In the genomic region with DNA sequence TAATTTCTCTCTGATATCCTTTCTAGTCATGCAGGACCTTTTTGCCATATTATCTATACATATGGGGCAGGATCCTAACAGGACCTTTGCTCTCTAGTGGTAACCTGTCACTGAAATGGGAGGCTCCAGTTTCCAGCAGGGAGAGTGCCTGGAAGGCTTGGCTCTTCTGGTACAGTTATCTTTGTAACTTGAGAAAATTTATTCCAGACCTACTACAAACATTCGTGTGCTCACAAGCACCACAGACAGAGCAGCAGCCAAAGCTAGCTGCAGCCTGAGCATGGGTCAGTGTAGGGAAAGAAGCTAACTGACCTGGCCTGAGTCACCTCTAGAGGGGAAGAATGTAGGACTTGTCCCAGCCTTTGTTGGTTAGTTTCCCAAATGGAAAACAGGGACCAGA, we compare ENCODE assay signal across 17 cellular contexts.
DNase-seq lines count a peak whose midpoint lies in the region; ATAC-seq, FAIRE-seq and TF ChIP-seq lines count a peak whose summit lies in the region.
"Had no signal": no experiment of that assay in that cellular context is flagged by ENCODE, and none has a peak within 500 bp of the region (broad histone marks: within the 10 kb centered on the region; RNA-seq: fewer than 3 reads in every experiment).

No MANE protein-coding gene starts in this region.

- H3K79me2 ChIP-seq in K562 (ENCODE audit: control insufficient read depth, insufficient read depth, low read length) = peaks cover 35% of the 10 kb centered on the region

- POLR2A ChIA-PET in K562 (lab: Yijun Ruan, JAX) = interaction anchor here (1.3 to 2.0 kb wide), 4 partner anchors 9 to 14 kb away, joined by 4 to 10 read pairs (median 6); no protein-coding TSS in a partner anchor

- no peaks in the 10 kb centered on the region for H3K27me3 ChIP-seq in K562 (ENCODE audit: control insufficient read depth in 2 of 2, insufficient read depth in 2 of 2, low read length in 2 of 2)
- no peaks in the 10 kb centered on the region for H3K27me3 ChIP-seq in lower lobe of right lung (ENCODE audit: low read depth)
- H3K27me3 ChIP-seq in suprapubic skin = no peaks in the 10 kb centered on the region
- H3K27me3 ChIP-seq in testis = no peaks in the 10 kb centered on the region
- H3K27me3 ChIP-seq: BE2C, foreskin keratinocyte, ovary had no signal

- intact Hi-C loops in K562 (cut with micrococcal nuclease) (no loop called here), lower lobe of right lung (cut with DNase I) (no loop called here), testis (cut with DNase I; ENCODE audit: low total_unique reads) (no loop called here)

- H3K4me3 ChIP-seq in K562 = no peak overlapping the region
- no peak overlapping the region for H3K4me3 ChIP-seq in lower lobe of right lung
- H3K4me3 ChIP-seq in suprapubic skin = no peak overlapping the region
- no peak overlapping the region for H3K4me3 ChIP-seq in testis
- H3K4me3 ChIP-seq: ovary had no signal

- peaks cover 26 to 42% of the 10 kb centered on the region in 2 experiments for H3K4me1 ChIP-seq in K562 (replicated peaks in 1 of 2; ENCODE audit: control insufficient read depth in 2 of 2, insufficient read depth in 2 of 2, low read length in 2 of 2)
- peaks cover 54% of the 10 kb centered on the region for H3K4me1 ChIP-seq in lower lobe of right lung
- H3K4me1 ChIP-seq in suprapubic skin = peaks cover 63% of the 10 kb centered on the region
- H3K4me1 ChIP-seq in testis = peaks cover 9% of the 10 kb centered on the region

- no TSS peak for BruUV-seq in K562 (replicated peaks; lab: Mats Ljungman, UMichigan)

- TF ChIP-seq EP300 in K562 (IDR thresholded peaks at IDR 0.05; ENCODE audit: low read length) = no peak
- TF ChIP-seq EP300 in suprapubic skin (IDR thresholded peaks at IDR 0.05) = no peak

- DNase-seq in NCI-H2107 treated with DMSO at 0.1 percent for 48 hours (lab: John Stamatoyannopoulos, UW; ENCODE audit: unreplicated experiment) = peak; percentile 100
- no peak for DNase-seq in K562 (ENCODE audit: extremely low read depth in 1 of 4, low spot score in 3 of 4)
- no peak for DNase-seq in lower lobe of right lung
- no peak for DNase-seq in suprapubic skin (ENCODE audit: low spot score in 2 of 2)
- no peak for DNase-seq in testis
- DNase-seq in T-helper 9 cell = no peak
- DNase-seq in A172 (ENCODE audit: low spot score) = no peak
- DNase-seq: activated CD4-positive, alpha-beta T cell treated with anti-CD3 and anti-CD28 coated beads, Interleukin-2, amount 50 U/mL, for 4 hours; activated naive CD4-positive, alpha-beta T cell treated with anti-CD3 and anti-CD28 coated beads for 36 hours; BE2C; foreskin keratinocyte; NCI-H446 treated with DMSO at 0.1 percent for 48 hours; ovary; stimulated activated CD4-positive, alpha-beta T cell treated with anti-CD3 and anti-CD28 coated beads, Interleukin-4, amount 100 ng/mL, for 24 hours; substantia nigra had no signal

- no peaks in the 10 kb centered on the region for H3K9me1 ChIP-seq in K562 (ENCODE audit: control insufficient read depth, insufficient read depth, low read length)

- 0 out of 2 replicates have a peak, but pooled peaks cover 3% of the 10 kb centered on the region for H4K20me1 ChIP-seq in K562 (replicated peaks; ENCODE audit: control insufficient read depth, insufficient read depth, low read length)

- H3K9me3 ChIP-seq in K562 (replicated peaks; ENCODE audit: control insufficient read depth, insufficient read depth, low read depth, low read length) (no peaks in the 10 kb centered on the region), lower lobe of right lung (no peaks in the 10 kb centered on the region), suprapubic skin (no peaks in the 10 kb centered on the region), testis (no peaks in the 10 kb centered on the region)
- H3K9me3 ChIP-seq: BE2C, ovary had no signal

- no peak overlapping the region for H2AFZ ChIP-seq in K562 (ENCODE audit: low read depth, low read length)

- no peak for TF ChIP-seq POLR2A in K562 (conservative IDR thresholded peaks at IDR 0.05)
- TF ChIP-seq POLR2A in suprapubic skin (IDR thresholded peaks at IDR 0.05) = no peak
- TF ChIP-seq POLR2A in testis (IDR thresholded peaks at IDR 0.05) = no peak

- TF ChIP-seq RAD21 in K562 (CRISPR knock-in tag; conservative IDR thresholded peaks at IDR 0.05 in 1 of 2, IDR thresholded peaks at IDR 0.05 in 1 of 2) = no peak

- ATAC-seq in K562 (peak; percentile 27; the same call in 2 of the 3 replicates), lower lobe of right lung (peak in 1 of 2 donors; percentile 31), GM19455 (IDR thresholded peaks at IDR 0.05; ENCODE audit: unreplicated experiment) (no peak)
- ATAC-seq: foreskin keratinocyte had no signal

- no peak for TF ChIP-seq CTCF in K562 (IDR thresholded peaks at IDR 0.05 in 2 of 3, conservative IDR thresholded peaks at IDR 0.05 in 1 of 3; ENCODE audit: insufficient read depth in 2 of 3, low read depth in 1 of 3, low read length in 3 of 3)
- no peak for TF ChIP-seq CTCF in lower lobe of right lung (IDR thresholded peaks at IDR 0.05)
- TF ChIP-seq CTCF in suprapubic skin (IDR thresholded peaks at IDR 0.05) = no peak
- TF ChIP-seq CTCF in testis (IDR thresholded peaks at IDR 0.05) = no peak

- peak overlapping the region in 1 of 2 experiments; percentile 51; a peak in 1 of 4 replicates for H3K9ac ChIP-seq in K562 (ENCODE audit: insufficient read depth in 1 of 2, low read depth in 2 of 2, low read length in 2 of 2)

- no peak for FAIRE-seq in K562 (lab: Jason Lieb, UNC)
- FAIRE-seq: GM19239 had no signal

- H3K27ac ChIP-seq in K562 (ENCODE audit: extremely low read depth, low read depth, low read length) (no peak overlapping the region), lower lobe of right lung (peak overlapping the region; percentile 18), suprapubic skin (peak overlapping the region; percentile 18), testis (no peak overlapping the region)
- H3K27ac ChIP-seq: ovary had no signal

- WGBS in K562 (ENCODE audit: insufficient coverage, low coverage, missing lambda C conversion rate) = 18% methylated on average over 1 of the region's 1 CpG
- 31% methylated on average over 1 of the region's 1 CpG for WGBS in suprapubic skin
- 36 to 63% methylated on average over 1 of the region's 1 CpG for WGBS in testis, 2 donors

- in situ Hi-C loops in K562 (cut with MboI) = no loop called here

- CTCF ChIA-PET in K562 (lab: Yijun Ruan, JAX; ENCODE audit: low intra/inter-chr PET ratio) = no interaction called here

- H3K4me2 ChIP-seq in K562 (ENCODE audit: insufficient read depth, low read length) = peak overlapping the region; percentile 64; the same call in 1 of the 2 replicates

- H3K36me3 ChIP-seq in K562 (ENCODE audit: control insufficient read depth, insufficient read depth, low read length) (no peaks in the 10 kb centered on the region), lower lobe of right lung (peaks cover 13% of the 10 kb centered on the region), suprapubic skin (peaks cover 3% of the 10 kb centered on the region), testis (ENCODE audit: low read depth, missing control alignments) (no peaks in the 10 kb centered on the region)
- H3K36me3 ChIP-seq: BE2C, ovary had no signal

TF ChIP-seq in K562, 482 proteins besides CTCF, POLR2A, EP300 and RAD21:
- TF ChIP-seq OTX1 (CRISPR knock-in tag; IDR thresholded peaks at IDR 0.05) (no peak), NRF1 (conservative IDR thresholded peaks at IDR 0.05 in 1 of 2, IDR thresholded peaks at IDR 0.05 in 1 of 2) (0 out of 4 replicates have a peak, but pooled peaks of 1 of the 2 experiments have one; percentile 6), TBP (optimal IDR thresholded peaks at IDR 0.05; ENCODE audit: low read depth, low read length) (no peak), ZNF586 (CRISPR knock-in tag; conservative IDR thresholded peaks at IDR 0.05) (no peak), ZNF780A (CRISPR knock-in tag; IDR thresholded peaks at IDR 0.05) (no peak), MCM2 (IDR thresholded peaks at IDR 0.05; ENCODE audit: low read depth) (no peak), HEY1 (CRISPR knock-in tag; IDR thresholded peaks at IDR 0.05; ENCODE audit: borderline replicate concordance) (no peak), MYC (IDR thresholded peaks at IDR 0.05; ENCODE audit: low read depth, low read length) (no peak), MYC (CRISPR knock-in tag; IDR thresholded peaks at IDR 0.05; ENCODE audit: borderline replicate concordance, low read depth) (no peak)
- TF ChIP-seq, protein P1, sequence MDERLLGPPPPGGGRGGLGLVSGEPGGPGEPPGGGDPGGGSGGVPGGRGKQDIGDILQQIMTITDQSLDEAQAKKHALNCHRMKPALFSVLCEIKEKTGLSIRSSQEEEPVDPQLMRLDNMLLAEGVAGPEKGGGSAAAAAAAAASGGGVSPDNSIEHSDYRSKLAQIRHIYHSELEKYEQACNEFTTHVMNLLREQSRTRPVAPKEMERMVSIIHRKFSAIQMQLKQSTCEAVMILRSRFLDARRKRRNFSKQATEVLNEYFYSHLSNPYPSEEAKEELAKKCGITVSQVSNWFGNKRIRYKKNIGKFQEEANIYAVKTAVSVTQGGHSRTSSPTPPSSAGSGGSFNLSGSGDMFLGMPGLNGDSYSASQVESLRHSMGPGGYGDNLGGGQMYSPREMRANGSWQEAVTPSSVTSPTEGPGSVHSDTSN (CRISPR knock-in tag; IDR thresholded peaks at IDR 0.05; ENCODE audit: low read depth) = no peak
- TF ChIP-seq, protein P1 (tag; conservative IDR thresholded peaks at IDR 0.05; ENCODE audit: low read depth) = no peak

Comparison
In these comparisons a context has a peak if more than half of its experiments do, and no peak if none do; other contexts are left out.
1. H3K27ac ChIP-seq: peak in lower lobe of right lung (single experiment) and suprapubic skin (single experiment); none in K562 (single experiment) and testis (0 of 2).